9 cellular contexts compared by ENCODE assay signal in genomic region chr14:87309557-87309956, GRCh38.
"Had no signal": no experiment of that assay in that cellular context is flagged by ENCODE, and none has a peak within 500 bp of the region (broad histone marks: within the 10 kb centered on the region; RNA-seq: fewer than 3 reads in every experiment).

No MANE protein-coding gene starts in this region.

- DNase-seq: GM23248, GOT3, H7, H9, HCEC 1CT, HFFc6 had no signal

- H3K4me3 ChIP-seq: GM23248, GM23338, HAP-1 had no signal

- H3K27ac ChIP-seq: GM23248 had no signal

- ATAC-seq: GM23338, HCT116 had no signal

- H3K9me3 Mint-ChIP-seq: GM23338, H9 had no signal

- H3K4me1 Mint-ChIP-seq: GM23338, H9 had no signal

- H3K27ac Mint-ChIP-seq: GM23338, H9, HFFc6 had no signal

- H3K9me3 ChIP-seq: HAP-1 had no signal

- H3K36me3 ChIP-seq: HAP-1 had no signal

- H3K4me3 Mint-ChIP-seq: GM23338, H9, HFFc6 had no signal

- H3K9ac ChIP-seq: GM23248 had no signal

- H2AFZ ChIP-seq: GM23248, GM23338 had no signal

- H3K4me2 ChIP-seq: GM23338 had no signal

- H3K4me1 ChIP-seq: HAP-1 had no signal
